ENCODE assay signal across 12 cellular contexts in the genomic region with DNA sequence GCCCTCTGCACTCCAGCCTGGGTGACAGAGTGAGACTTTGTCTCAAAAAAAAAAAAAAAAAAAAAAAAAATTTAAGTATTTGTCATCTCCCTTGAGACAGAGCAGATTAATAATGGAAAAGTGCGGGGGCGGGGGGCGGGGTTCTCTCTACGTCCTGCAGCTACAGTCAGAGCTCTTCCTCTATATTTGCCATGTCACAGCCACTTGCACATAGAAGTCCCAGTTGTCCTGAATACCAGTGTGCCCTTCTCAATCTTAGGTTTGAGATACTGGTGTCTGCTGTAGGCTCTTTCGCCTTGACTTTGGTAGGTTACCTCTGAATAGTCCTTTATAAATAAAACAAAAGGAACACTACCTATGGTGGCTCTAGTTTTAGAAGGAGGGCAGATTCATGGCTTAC.
DNase-seq lines count a peak whose midpoint lies in the region; ATAC-seq, FAIRE-seq and TF ChIP-seq lines count a peak whose summit lies in the region.
"Had no signal": no experiment of that assay in that cellular context is flagged by ENCODE, and none has a peak within 500 bp of the region (broad histone marks: within the 10 kb centered on the region; RNA-seq: fewer than 3 reads in every experiment).

No MANE protein-coding gene starts in this region.

- H3K4me3 ChIP-seq in HUES48 (ENCODE audit: low read depth, low read length) (no peak overlapping the region), pancreas (no peak overlapping the region), neuronal stem cell (ENCODE audit: low read length in 2 of 2) (no peak overlapping the region), psoas muscle (no peak overlapping the region)

- peak overlapping the region; percentile 34 for H3K27ac Mint-ChIP-seq in dendritic cell treated with granulocyte-macrophage colony-stimulating factor and Interleukin-4, amounts not matched to agents 40 ng/mL and 50 ng/mL, for 4 days
- no peak overlapping the region for H3K27ac Mint-ChIP-seq in immature natural killer cell
- H3K27ac Mint-ChIP-seq in activated CD4-positive, alpha-beta T cell treated with anti-CD3 and anti-CD28 coated beads, Interleukin-2, amount 10 ng/mL, durations not matched to agents 24 days and 14 days, result no peak overlapping the region

- no peak overlapping the region for H3K18ac ChIP-seq in neuronal stem cell (ENCODE audit: low read length)

- no peaks in the 10 kb centered on the region for H3K27me3 Mint-ChIP-seq in dendritic cell treated with granulocyte-macrophage colony-stimulating factor and Interleukin-4, amounts not matched to agents 40 ng/mL and 50 ng/mL, for 4 days
- H3K27me3 Mint-ChIP-seq in immature natural killer cell (ENCODE audit: low read depth in 3 of 3), result peaks cover 3 to 6% (median 5%) of the 10 kb centered on the region in 3 donors
- peaks cover 2% of the 10 kb centered on the region for H3K27me3 Mint-ChIP-seq in activated CD4-positive, alpha-beta T cell treated with anti-CD3 and anti-CD28 coated beads, Interleukin-2, amount 10 ng/mL, durations not matched to agents 24 days and 14 days

- no peak overlapping the region for H2AFZ ChIP-seq in neuronal stem cell (ENCODE audit: low read length)

- no peak overlapping the region for H3K4me2 ChIP-seq in neuronal stem cell (ENCODE audit: insufficient read depth, low read length, poor library complexity, severe bottlenecking)

- FAIRE-seq in pancreas (lab: Jason Lieb, UNC), result no peak
- FAIRE-seq: G401.6 had no signal

- H3K79me1 ChIP-seq in neuronal stem cell (ENCODE audit: low read depth, low read length), result no peaks in the 10 kb centered on the region

- no peaks in the 10 kb centered on the region for H3K9me3 Mint-ChIP-seq in dendritic cell treated with granulocyte-macrophage colony-stimulating factor and Interleukin-4, amounts not matched to agents 40 ng/mL and 50 ng/mL, for 4 days
- peaks cover 0 to 3% (median 0%) of the 10 kb centered on the region in 6 donors for H3K9me3 Mint-ChIP-seq in immature natural killer cell
- no peaks in the 10 kb centered on the region for H3K9me3 Mint-ChIP-seq in activated CD4-positive, alpha-beta T cell treated with anti-CD3 and anti-CD28 coated beads, Interleukin-2, amount 10 ng/mL, durations not matched to agents 24 days and 14 days
- H3K9me3 Mint-ChIP-seq: neural crest cell had no signal

- ATAC-seq in GM18517 (IDR thresholded peaks at IDR 0.05; ENCODE audit: unreplicated experiment) (peak; percentile 61), pancreas (peak; percentile 17 to 34 (median 28)), psoas muscle (no peak)

- H3K4me1 ChIP-seq in HUES48 (ENCODE audit: control insufficient read depth, insufficient read depth, low read length) (peaks cover 32% of the 10 kb centered on the region), pancreas (peaks cover 7 to 14% (median 10%) of the 10 kb centered on the region in 3 donors), neuronal stem cell (ENCODE audit: control insufficient read depth in 2 of 2, insufficient read depth in 1 of 2, low read depth in 1 of 2, low read length in 2 of 2) (peaks cover 7 to 13% of the 10 kb centered on the region in 2 donors), psoas muscle (peaks cover 23% of the 10 kb centered on the region)

- no peak overlapping the region for H2BK5ac ChIP-seq in neuronal stem cell (ENCODE audit: low read length)

- no peaks in the 10 kb centered on the region for H3K27me3 ChIP-seq in HUES48 (ENCODE audit: control insufficient read depth, insufficient read depth, low read length)
- H3K27me3 ChIP-seq in pancreas, result no peaks in the 10 kb centered on the region
- H3K27me3 ChIP-seq in neuronal stem cell (ENCODE audit: control insufficient read depth in 3 of 3, insufficient read depth in 3 of 3, low read depth in 1 of 3, low read length in 3 of 3), result no peaks in the 10 kb centered on the region
- no peaks in the 10 kb centered on the region for H3K27me3 ChIP-seq in psoas muscle (ENCODE audit: insufficient read depth in 3 of 3, low read length in 2 of 3)

- H3K14ac ChIP-seq in neuronal stem cell (ENCODE audit: low read length), result no peak overlapping the region

- no peak overlapping the region for H2BK15ac ChIP-seq in neuronal stem cell (ENCODE audit: low read length)

- H2AK5ac ChIP-seq in neuronal stem cell (ENCODE audit: low read depth, low read length), result no peak overlapping the region

- WGBS in pancreas, 2 donors, result 56 to 65% methylated on average over 5 of the region's 5 CpGs
- no CpG with 5 or more reads among the region's 5 CpGs for WGBS in neuronal stem cell (ENCODE audit: extremely low coverage in 2 of 2, insufficient read length in 2 of 2, insufficient replicate concordance in 1 of 2), 2 donors
- WGBS in psoas muscle, 3 donors, result 62 to 65% (median 63%) methylated on average over 5 of the region's 5 CpGs

- H3K4ac ChIP-seq in neuronal stem cell (ENCODE audit: low read length), result no peak overlapping the region

- no peaks in the 10 kb centered on the region for H3K36me3 Mint-ChIP-seq in dendritic cell treated with granulocyte-macrophage colony-stimulating factor and Interleukin-4, amounts not matched to agents 40 ng/mL and 50 ng/mL, for 4 days (ENCODE audit: low read depth)
- peaks cover 0 to 3% (median 0%) of the 10 kb centered on the region in 3 donors for H3K36me3 Mint-ChIP-seq in immature natural killer cell
- no peaks in the 10 kb centered on the region for H3K36me3 Mint-ChIP-seq in activated CD4-positive, alpha-beta T cell treated with anti-CD3 and anti-CD28 coated beads, Interleukin-2, amount 10 ng/mL, durations not matched to agents 24 days and 14 days (ENCODE audit: low read depth)

- no peak overlapping the region for H3K4me3 Mint-ChIP-seq in dendritic cell treated with granulocyte-macrophage colony-stimulating factor and Interleukin-4, amounts not matched to agents 40 ng/mL and 50 ng/mL, for 4 days
- no peak overlapping the region for H3K4me3 Mint-ChIP-seq in immature natural killer cell
- H3K4me3 Mint-ChIP-seq in activated CD4-positive, alpha-beta T cell treated with anti-CD3 and anti-CD28 coated beads, Interleukin-2, amount 10 ng/mL, durations not matched to agents 24 days and 14 days, result no peak overlapping the region
- H3K4me3 Mint-ChIP-seq: neural crest cell had no signal

- no peak overlapping the region for H4K8ac ChIP-seq in neuronal stem cell (ENCODE audit: low read depth, low read length)

- peaks cover 18% of the 10 kb centered on the region for H3K4me1 Mint-ChIP-seq in dendritic cell treated with granulocyte-macrophage colony-stimulating factor and Interleukin-4, amounts not matched to agents 40 ng/mL and 50 ng/mL, for 4 days (ENCODE audit: low read depth)
- no peaks in the 10 kb centered on the region for H3K4me1 Mint-ChIP-seq in immature natural killer cell
- no peaks in the 10 kb centered on the region for H3K4me1 Mint-ChIP-seq in activated CD4-positive, alpha-beta T cell treated with anti-CD3 and anti-CD28 coated beads, Interleukin-2, amount 10 ng/mL, durations not matched to agents 24 days and 14 days

- H2BK12ac ChIP-seq in neuronal stem cell (ENCODE audit: low read length), result no peak overlapping the region

- H3K36me3 ChIP-seq in HUES48 (ENCODE audit: control insufficient read depth, insufficient read depth, low read length), result no peaks in the 10 kb centered on the region
- no peaks in the 10 kb centered on the region for H3K36me3 ChIP-seq in pancreas
- H3K36me3 ChIP-seq in neuronal stem cell (replicated peaks in 1 of 2; ENCODE audit: control insufficient read depth in 2 of 2, insufficient read depth in 2 of 2, low read length in 2 of 2), result no peaks in the 10 kb centered on the region
- H3K36me3 ChIP-seq in psoas muscle (ENCODE audit: insufficient read depth in 1 of 2, low read depth in 1 of 2), result no peaks in the 10 kb centered on the region

- H3K27ac ChIP-seq in HUES48 (ENCODE audit: low read depth, low read length) (peak overlapping the region; percentile 72), pancreas (peak overlapping the region in 3 of 4 donors; percentile 13 to 28 (median 21)), neuronal stem cell (replicated peaks; ENCODE audit: low read length) (no peak overlapping the region), psoas muscle (no peak overlapping the region)

- no peak overlapping the region for H3K23ac ChIP-seq in neuronal stem cell (ENCODE audit: low read depth, low read length, poor library complexity)

- TF ChIP-seq CTCF in pancreas (IDR thresholded peaks at IDR 0.05), result no peak
- TF ChIP-seq CTCF in psoas muscle (IDR thresholded peaks at IDR 0.05), result no peak

- H4K91ac ChIP-seq in neuronal stem cell (ENCODE audit: low read depth, low read length, poor library complexity), result no peak overlapping the region

- DNase-seq in pancreas, result no peak
- no peak for DNase-seq in immature natural killer cell
- no peak for DNase-seq in neuronal stem cell (ENCODE audit: low spot score)
- no peak for DNase-seq in psoas muscle
- DNase-seq in activated CD4-positive, alpha-beta T cell treated with anti-CD3 and anti-CD28 coated beads, Interleukin-2, amount 10 ng/mL, durations not matched to agents 24 days and 14 days, result no peak
- DNase-seq: activated T-cell treated with anti-CD3 and anti-CD28 coated beads, Interleukin-2, amount 50 U/mL, for 1 hour; KG1 had no signal

- intact Hi-C loops in dendritic cell treated with granulocyte-macrophage colony-stimulating factor and Interleukin-4, amounts not matched to agents 40 ng/mL and 50 ng/mL, for 4 days (cut with micrococcal nuclease), result no loop called here
- intact Hi-C loops in pancreas (cut with DNase I), result no loop called here
- intact Hi-C loops in psoas muscle (cut with DNase I), result no loop called here
- intact Hi-C loops in activated CD4-positive, alpha-beta T cell treated with anti-CD3 and anti-CD28 coated beads, Interleukin-2, amount 10 ng/mL, durations not matched to agents 24 days and 14 days (cut with micrococcal nuclease), result no loop called here

- H3K9ac ChIP-seq in HUES48 (ENCODE audit: low read depth, low read length) (no peak overlapping the region), neuronal stem cell (ENCODE audit: low read depth, low read length, poor library complexity) (no peak overlapping the region)

- H3K9me3 ChIP-seq in HUES48 (ENCODE audit: control insufficient read depth, insufficient read depth, low read length) (no peaks in the 10 kb centered on the region), pancreas (no peaks in the 10 kb centered on the region), neuronal stem cell (replicated peaks in 1 of 2; ENCODE audit: control insufficient read depth in 2 of 2, insufficient read depth in 1 of 2, low read depth in 1 of 2, low read length in 2 of 2) (no peaks in the 10 kb centered on the region), psoas muscle (no peaks in the 10 kb centered on the region)

- no peak overlapping the region for H2BK120ac ChIP-seq in neuronal stem cell (ENCODE audit: low read depth, low read length)

Comparison
In these comparisons a context has a peak if more than half of its experiments do, and no peak if none do; other contexts are left out.
1. ATAC-seq: peak in GM18517 (single experiment) and pancreas (4 of 4); none in psoas muscle (0 of 4).
2. H3K27ac ChIP-seq: peak in HUES48 (single experiment) and pancreas (3 of 4); none in neuronal stem cell (single experiment) and psoas muscle (single experiment).